14 cellular contexts compared by ENCODE assay signal in genomic region chr17:17868637-17869522, GRCh38. TPM values are rescaled to one million over a fixed set of nuclear protein-coding genes. Genes with fewer than 3 reads are reported as not detected.
DNase-seq lines count a peak whose midpoint lies in the region; ATAC-seq and TF ChIP-seq lines count a peak whose summit lies in the region.
"Had no signal": no experiment of that assay in that cellular context is flagged by ENCODE, and none has a peak within 500 bp of the region (broad histone marks: within the 10 kb centered on the region; RNA-seq: fewer than 3 reads in every experiment).

No MANE protein-coding gene starts in this region.

- H3K27ac Mint-ChIP-seq in CD8-positive, alpha-beta T cell, result no peak overlapping the region
- H3K27ac Mint-ChIP-seq: activated T-cell treated with anti-CD3 and anti-CD28 coated beads, Interleukin-2, amount 50 U/mL, for 24 hours had no signal

- H3K27me3 Mint-ChIP-seq in CD8-positive, alpha-beta T cell (ENCODE audit: low read depth), result no peaks in the 10 kb centered on the region
- H3K27me3 Mint-ChIP-seq: activated T-cell treated with anti-CD3 and anti-CD28 coated beads, Interleukin-2, amount 50 U/mL, for 24 hours had no signal

- no peak for TF ChIP-seq CTCF in gastroesophageal sphincter (IDR thresholded peaks at IDR 0.05)
- no peak for TF ChIP-seq CTCF in uterus (IDR thresholded peaks at IDR 0.05)
- TF ChIP-seq CTCF in CD8-positive, alpha-beta T cell (IDR thresholded peaks at IDR 0.05), result no peak

- H3K9me3 ChIP-seq in gastroesophageal sphincter, result no peaks in the 10 kb centered on the region
- H3K9me3 ChIP-seq in muscle layer of duodenum (ENCODE audit: control insufficient read depth in 1 of 2, low read length in 2 of 2), result no peaks in the 10 kb centered on the region
- no peaks in the 10 kb centered on the region for H3K9me3 ChIP-seq in uterus
- no peaks in the 10 kb centered on the region for H3K9me3 ChIP-seq in CD8-positive, alpha-beta T cell (ENCODE audit: low read length)
- H3K9me3 ChIP-seq: A549 had no signal

- no peaks in the 10 kb centered on the region for H3K4me1 Mint-ChIP-seq in CD8-positive, alpha-beta T cell (ENCODE audit: low read depth)

- H3K9me3 Mint-ChIP-seq in CD8-positive, alpha-beta T cell, result no peaks in the 10 kb centered on the region
- H3K9me3 Mint-ChIP-seq: activated T-cell treated with anti-CD3 and anti-CD28 coated beads, Interleukin-2, amount 50 U/mL, for 24 hours had no signal

- no peak for TF ChIP-seq EP300 in gastroesophageal sphincter (IDR thresholded peaks at IDR 0.05)

- H3K4me3 ChIP-seq in gastroesophageal sphincter (no peak overlapping the region), muscle layer of duodenum (ENCODE audit: low read depth in 1 of 2, low read length in 2 of 2) (no peak overlapping the region), uterus (no peak overlapping the region)
- no peak overlapping the region for H3K4me3 ChIP-seq in CD8-positive, alpha-beta T cell (ENCODE audit: low read depth, low read length)
- H3K4me3 ChIP-seq: A549 had no signal

- CTCF ChIA-PET in CD8-positive, alpha-beta T cell (lab: Charles Lee), result interaction anchor here (0.7 to 3.8 kb wide), 4 partner anchors 8 to 189 kb away, joined by 3 to 12 read pairs (median 6); no protein-coding TSS in a partner anchor

- no peak overlapping the region for H3K4me3 Mint-ChIP-seq in CD8-positive, alpha-beta T cell
- H3K4me3 Mint-ChIP-seq: activated T-cell treated with anti-CD3 and anti-CD28 coated beads, Interleukin-2, amount 50 U/mL, for 24 hours had no signal

- DNase-seq in NCI-H82 (lab: John Stamatoyannopoulos, UW), result peak; percentile 40
- DNase-seq in NCI-H82 treated with DMSO at 0.1 percent for 48 hours (lab: John Stamatoyannopoulos, UW; ENCODE audit: unreplicated experiment), result no peak
- DNase-seq in uterus, result peak; percentile 54 to 61
- no peak for DNase-seq in NCI-H1694 treated with DMSO at 0.1 percent for 48 hours (lab: John Stamatoyannopoulos, UW)
- DNase-seq in CD8-positive, alpha-beta T cell, result no peak
- no peak for DNase-seq in HPDE6-E6E7 (ENCODE audit: extremely low spot score)
- DNase-seq: activated T-cell treated with anti-CD3 and anti-CD28 coated beads, Interleukin-2, amount 50 U/mL, for 24 hours; central memory CD4-positive, alpha-beta T cell; DMS79; NCI-H1092 treated with DMSO at 0.1 percent for 48 hours; occipital lobe had no signal

- TF ChIP-seq POLR2A in gastroesophageal sphincter (IDR thresholded peaks at IDR 0.05) (no peak), uterus (IDR thresholded peaks at IDR 0.05) (no peak)

- intact Hi-C loops in uterus (cut with DNase I; ENCODE audit: low total_unique reads), result no loop called here
- intact Hi-C loops in CD8-positive, alpha-beta T cell (cut with DNase I, micrococcal nuclease), result no loop called here

- H3K4me1 ChIP-seq in gastroesophageal sphincter (peaks cover 6 to 45% (median 18%) of the 10 kb centered on the region in 3 donors), muscle layer of duodenum (ENCODE audit: control insufficient read depth in 1 of 2, insufficient read depth in 2 of 2, low read length in 2 of 2) (peaks cover 5 to 30% of the 10 kb centered on the region in 2 donors), uterus (peaks cover 13 to 15% of the 10 kb centered on the region in 2 donors)
- H3K4me1 ChIP-seq in CD8-positive, alpha-beta T cell (ENCODE audit: insufficient read depth, low read length), result peaks cover 1% of the 10 kb centered on the region

- H3K27ac ChIP-seq in gastroesophageal sphincter, result peak overlapping the region in 3 of 4 donors; percentile 60 to 70 (median 68)
- peak overlapping the region; percentile 20 for H3K27ac ChIP-seq in muscle layer of duodenum (ENCODE audit: low read length)
- H3K27ac ChIP-seq in uterus, result peak overlapping the region; percentile 61 to 64
- H3K27ac ChIP-seq in CD8-positive, alpha-beta T cell (ENCODE audit: low read depth, low read length), result no peak overlapping the region
- H3K27ac ChIP-seq: A549 had no signal

- no peaks in the 10 kb centered on the region for H3K27me3 ChIP-seq in gastroesophageal sphincter
- H3K27me3 ChIP-seq in muscle layer of duodenum (ENCODE audit: low read depth, low read length), result no peaks in the 10 kb centered on the region
- no peaks in the 10 kb centered on the region for H3K27me3 ChIP-seq in uterus
- H3K27me3 ChIP-seq in CD8-positive, alpha-beta T cell (ENCODE audit: insufficient read depth, low read length), result no peaks in the 10 kb centered on the region

- POLR2A ChIA-PET in CD8-positive, alpha-beta T cell (lab: Charles Lee), result no interaction called here

- WGBS in gastroesophageal sphincter (ENCODE audit: low coverage in 1 of 2), 2 donors, result 5 to 7% methylated on average over 17 to 18 of the region's 18 CpGs

- H3K36me3 Mint-ChIP-seq in CD8-positive, alpha-beta T cell, result peaks cover 49% of the 10 kb centered on the region

- peaks cover 0 to 33% of the 10 kb centered on the region in 2 donors for H3K36me3 ChIP-seq in gastroesophageal sphincter
- H3K36me3 ChIP-seq in muscle layer of duodenum (ENCODE audit: control insufficient read depth in 1 of 2, insufficient read depth in 2 of 2, low read length in 2 of 2), result peaks cover 0 to 6% of the 10 kb centered on the region in 2 donors
- no peaks in the 10 kb centered on the region for H3K36me3 ChIP-seq in uterus
- H3K36me3 ChIP-seq in CD8-positive, alpha-beta T cell (ENCODE audit: insufficient read depth, low read length), result peaks cover 25% of the 10 kb centered on the region

- ATAC-seq in gastroesophageal sphincter, result peak; percentile 51
- ATAC-seq in CD8-positive, alpha-beta T cell, result no peak
- ATAC-seq: A549 had no signal

RNA-seq across cellular contexts. Expression of gene SREBF1, which starts 32.1 kb away (rescaled TPM):
- total RNA-seq in gastroesophageal sphincter, result 10 to 100 TPM; 16.1 to 90.7 (median 56.1) TPM
- 10 to 100 TPM; 24.8 to 94.6 (median 31.5) TPM for total RNA-seq in uterus
- 100 to 1,000 TPM; 401 to 412 TPM for total RNA-seq in CD8-positive, alpha-beta T cell

Comparison
In these comparisons a context has a peak if more than half of its experiments do, and no peak if none do; other contexts are left out.
1. DNase-seq: peak in NCI-H82 (single experiment) and uterus (2 of 2); none in NCI-H82 treated with DMSO at 0.1 percent for 48 hours (single experiment), NCI-H1694 treated with DMSO at 0.1 percent for 48 hours (single experiment), CD8-positive, alpha-beta T cell (0 of 7) and HPDE6-E6E7 (single experiment).
2. RNA of gene SREBF1, which starts 32.1 kb away (total RNA-seq): 401 to 412 TPM in CD8-positive, alpha-beta T cell; 16.1 to 90.7 TPM in gastroesophageal sphincter and 24.8 to 94.6 TPM in uterus; every median in the first group is over 4 times any median in the second.